1 cellular context compared by ENCODE assay signal in the genomic region with DNA sequence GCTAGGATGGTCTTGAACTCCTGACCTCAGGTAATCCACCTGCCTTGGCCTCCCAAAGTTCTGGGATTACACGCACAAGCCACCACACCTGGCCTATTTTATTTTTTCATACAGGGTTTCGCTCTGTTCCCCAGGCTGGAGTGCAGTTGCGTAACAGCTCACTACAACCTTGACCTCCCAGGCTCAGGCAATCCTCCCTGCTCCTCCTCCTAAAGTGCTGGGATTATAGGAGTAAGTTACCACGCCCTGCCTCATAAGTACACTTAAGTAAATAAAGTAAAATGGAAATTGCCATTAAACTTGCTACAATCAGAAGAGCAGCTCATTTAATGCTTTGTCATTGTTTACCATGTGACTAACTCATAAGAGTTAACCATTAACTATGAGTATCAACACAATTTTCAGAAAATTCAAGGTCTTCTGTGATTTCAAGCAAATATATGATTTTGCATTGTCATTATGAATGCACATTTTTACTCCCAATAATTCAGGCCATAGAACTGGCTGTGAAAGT.
TF ChIP-seq lines count a peak whose summit lies in the region.

No MANE protein-coding gene starts in this region.

TF ChIP-seq in H1, 55 proteins besides CTCF, POLR2A, EP300 and RAD21:
- no peak for TF ChIP-seq ZNF274 (IDR thresholded peaks at IDR 0.05; ENCODE audit: borderline replicate concordance, extremely low read depth, low read length)
- TF ChIP-seq CEBPB (IDR thresholded peaks at IDR 0.05; ENCODE audit: low read depth, low read length): peak; percentile 68
- TF ChIP-seq EZH2 (IDR thresholded peaks at IDR 0.05; ENCODE audit: low read depth, low read length, severe bottlenecking): no peak
